Comparison of ENCODE assay signal across 39 cellular contexts in the genomic region with DNA sequence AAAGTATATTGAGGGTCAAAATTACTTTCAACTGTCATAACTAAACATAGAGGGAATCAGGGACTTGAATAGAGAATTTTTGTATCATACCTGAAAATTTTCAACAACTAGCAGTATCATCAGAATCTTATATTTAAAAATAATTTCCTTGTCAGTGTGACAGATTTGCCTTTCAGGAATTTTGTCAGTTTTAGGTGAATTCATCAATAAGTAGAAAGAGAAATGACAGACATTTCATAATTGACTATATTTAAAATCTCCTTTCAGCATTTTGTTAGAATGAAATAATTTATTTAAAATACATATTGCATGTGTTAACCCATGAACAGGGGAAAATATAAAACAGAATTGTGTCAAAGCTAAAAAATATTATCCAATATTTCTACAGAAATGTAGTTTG. TPM values are rescaled to one million over a fixed set of nuclear protein-coding genes. Genes with fewer than 3 reads are reported as not detected.
"Had no signal": no experiment of that assay in that cellular context is flagged by ENCODE, and none has a peak within 500 bp of the region (broad histone marks: within the 10 kb centered on the region; RNA-seq: fewer than 3 reads in every experiment).

No MANE protein-coding gene starts in this region.

- H3K9me3 ChIP-seq: MG63 had no signal

- H3K4me3 ChIP-seq: MG63 had no signal

- H3K36me3 ChIP-seq: MG63 had no signal

- H3K27me3 ChIP-seq: MG63 had no signal

- DNase-seq: Karpas-422, Kasumi-1, MG63, MM.1S, MV-4-11, NCI-H1048, NCI-H1092, NCI-H1092 treated with DMSO at 0.1 percent for 48 hours, NCI-H1105, NCI-H1105 treated with DMSO at 0.1 percent for 48 hours, NCI-H1417, NCI-H1417 treated with DMSO at 0.1 percent for 48 hours, NCI-H1436, NCI-H1436 treated with DMSO at 0.1 percent for 48 hours, NCI-H146, NCI-H1694, NCI-H1694 treated with DMSO at 0.1 percent for 48 hours, NCI-H187, NCI-H187 treated with DMSO at 0.1 percent for 48 hours, NCI-H1930, NCI-H2029, NCI-H2029 treated with DMSO at 0.1 percent for 48 hours, NCI-H2081, NCI-H2081 treated with DMSO at 0.1 percent for 48 hours, NCI-H2107, NCI-H2171, NCI-H2171 treated with DMSO at 0.1 percent for 48 hours, NCI-H2227 treated with DMSO at 0.1 percent for 48 hours, NCI-H226, NCI-H345, NCI-H446, NCI-H446 treated with DMSO at 0.1 percent for 48 hours, NCI-H510A, NCI-H510A treated with DMSO at 0.1 percent for 48 hours, NCI-H524 had no signal

RNA-seq across cellular contexts. Expression of gene PDCL2, which starts 8.6 kb away (rescaled TPM):
- total RNA-seq: LHCN-M2, M059J, MCF 10A, NCI-H460 had no signal
